ENCODE assay signal across 20 cellular contexts in the genomic region with DNA sequence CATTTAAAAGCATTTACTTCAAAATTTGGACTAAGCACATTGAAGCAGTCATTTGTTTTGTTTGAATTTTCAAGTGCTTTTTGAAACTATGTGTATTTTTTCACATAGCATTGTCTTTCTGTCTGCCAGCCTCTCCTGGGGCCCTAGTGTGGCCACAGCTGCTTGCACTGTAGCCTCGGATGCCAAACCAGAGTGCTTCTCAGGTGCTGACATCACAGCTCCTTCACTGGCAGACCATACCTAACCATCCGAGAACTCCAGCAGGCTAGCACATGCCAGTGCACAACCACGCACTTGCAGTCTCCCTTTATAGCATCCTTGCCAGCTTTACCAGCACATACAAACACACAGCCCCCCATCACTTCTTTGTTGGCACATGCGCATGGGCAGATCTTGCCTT.
DNase-seq lines count a peak whose midpoint lies in the region; ATAC-seq and TF ChIP-seq lines count a peak whose summit lies in the region.
"Had no signal": no experiment of that assay in that cellular context is flagged by ENCODE, and none has a peak within 500 bp of the region (broad histone marks: within the 10 kb centered on the region; RNA-seq: fewer than 3 reads in every experiment).

No MANE protein-coding gene starts in this region.

- POLR2A ChIA-PET in CD8-positive, alpha-beta T cell (lab: Charles Lee) = no interaction called here

- no peak overlapping the region for H3K4me3 Mint-ChIP-seq in CD8-positive, alpha-beta T cell
- no peak overlapping the region for H3K4me3 Mint-ChIP-seq in H9
- no peak overlapping the region for H3K4me3 Mint-ChIP-seq in glutamatergic neuron (ENCODE audit: unreplicated experiment)
- H3K4me3 Mint-ChIP-seq: CD4-positive, alpha-beta memory T cell; IgD-negative memory B cell; T-helper 1 cell treated with Interleukin-12 subunit alpha and Interleukin-12 subunit beta and Interleukin-4 antibody, amounts not matched to agents 30 μg/mL and 1 μg/mL, for 36 hours had no signal

- H3K79me2 ChIP-seq in H9 (ENCODE audit: insufficient read depth, low read length) = no peaks in the 10 kb centered on the region

- H3K36me3 Mint-ChIP-seq in CD8-positive, alpha-beta T cell = no peaks in the 10 kb centered on the region
- H3K36me3 Mint-ChIP-seq in H9 (ENCODE audit: insufficient read depth in 1 of 3, low read depth in 3 of 3) (peaks cover 24 to 49% (median 30%) of the 10 kb centered on the region in 3 experiments), glutamatergic neuron (ENCODE audit: unreplicated experiment) (no peaks in the 10 kb centered on the region)
- H3K36me3 Mint-ChIP-seq: CD4-positive, alpha-beta memory T cell; IgD-negative memory B cell had no signal

- H4K8ac ChIP-seq in H9 (replicated peaks; ENCODE audit: insufficient read length, low read depth, low read length) = no peak overlapping the region

- H3K36me3 ChIP-seq in CD8-positive, alpha-beta T cell (ENCODE audit: insufficient read depth, low read length) = no peaks in the 10 kb centered on the region
- H3K36me3 ChIP-seq: BLaER1, SJSA1 had no signal

- H2BK120ac ChIP-seq in H9 (ENCODE audit: low read depth, low read length, poor library complexity, severe bottlenecking) = no peak overlapping the region

- no peak overlapping the region for H3K4ac ChIP-seq in H9 (ENCODE audit: low read depth, low read length)

- intact Hi-C loops in CD8-positive, alpha-beta T cell (cut with DNase I, micrococcal nuclease) = no loop called here

- H2AFZ ChIP-seq in H9 (ENCODE audit: low read length) = no peak overlapping the region

- no peaks in the 10 kb centered on the region for H3K9me3 ChIP-seq in CD8-positive, alpha-beta T cell (ENCODE audit: low read length)
- H3K9me3 ChIP-seq in H9 (ENCODE audit: control insufficient read depth, low read depth, low read length) = no peaks in the 10 kb centered on the region
- H3K9me3 ChIP-seq: SJSA1 had no signal

- ATAC-seq in CD8-positive, alpha-beta T cell = no peak
- no peak for ATAC-seq in GM18511 (IDR thresholded peaks at IDR 0.05; ENCODE audit: unreplicated experiment)
- ATAC-seq: Panc1 had no signal

- no peak overlapping the region for H3K4me2 ChIP-seq in H9 (ENCODE audit: insufficient read depth, insufficient read length, low read length)
- H3K4me2 ChIP-seq: BLaER1 had no signal

- no peak overlapping the region for H3K18ac ChIP-seq in H9 (ENCODE audit: insufficient read length, low read depth, low read length)

- no peak overlapping the region for H2AK5ac ChIP-seq in H9 (ENCODE audit: insufficient read length, low read length)

- H3K4me1 Mint-ChIP-seq in CD8-positive, alpha-beta T cell (ENCODE audit: low read depth) = no peaks in the 10 kb centered on the region
- H3K4me1 Mint-ChIP-seq in H9 (peaks cover 27 to 39% of the 10 kb centered on the region in 2 experiments), glutamatergic neuron (ENCODE audit: low read depth, unreplicated experiment) (peaks cover 3% of the 10 kb centered on the region)
- H3K4me1 Mint-ChIP-seq: CD4-positive, alpha-beta memory T cell; IgD-negative memory B cell had no signal

- H4K20me1 ChIP-seq in H9 (ENCODE audit: control insufficient read depth, insufficient read depth, insufficient read length) = no peaks in the 10 kb centered on the region
- H4K20me1 ChIP-seq: BLaER1 had no signal

- H3K9me3 Mint-ChIP-seq in CD8-positive, alpha-beta T cell = peaks cover 24% of the 10 kb centered on the region
- H3K9me3 Mint-ChIP-seq in H9 = peaks cover 22 to 29% of the 10 kb centered on the region in 2 experiments
- peaks cover 5% of the 10 kb centered on the region for H3K9me3 Mint-ChIP-seq in glutamatergic neuron (ENCODE audit: unreplicated experiment)

- no peak for TF ChIP-seq CTCF in CD8-positive, alpha-beta T cell (IDR thresholded peaks at IDR 0.05)
- no peak for TF ChIP-seq CTCF in H9 (conservative IDR thresholded peaks at IDR 0.05)
- no peak for TF ChIP-seq CTCF in glutamatergic neuron (IDR thresholded peaks at IDR 0.05; ENCODE audit: partially characterized antibody, unreplicated experiment)

- H3K27ac ChIP-seq in CD8-positive, alpha-beta T cell (ENCODE audit: low read depth, low read length) = no peak overlapping the region
- H3K27ac ChIP-seq in H9 (ENCODE audit: insufficient read length, low read depth, low read length) = no peak overlapping the region
- H3K27ac ChIP-seq: BLaER1, SJSA1 had no signal

- H3K4me3 ChIP-seq in CD8-positive, alpha-beta T cell (ENCODE audit: low read depth, low read length) = no peak overlapping the region
- H3K4me3 ChIP-seq: BLaER1, SJSA1 had no signal

- CTCF ChIA-PET in CD8-positive, alpha-beta T cell (lab: Charles Lee) = no interaction called here

- no CpG with 5 or more reads among the region's 4 CpGs for WGBS in H9 (ENCODE audit: extremely low coverage, insufficient read length, low lambda C conversion rate)

- no peak overlapping the region for H3K23ac ChIP-seq in H9 (ENCODE audit: insufficient read length, low read depth, low read length)

- no peak overlapping the region for H4K91ac ChIP-seq in H9 (ENCODE audit: insufficient read length, low read depth, low read length)

- H3K27ac Mint-ChIP-seq in CD8-positive, alpha-beta T cell = peak overlapping the region; percentile 11
- H3K27ac Mint-ChIP-seq in H9 (peak overlapping the region in 2 of 3 experiments; percentile 23 to 88; a peak in 3 of 7 replicates), glutamatergic neuron (ENCODE audit: unreplicated experiment) (peak overlapping the region; percentile 7)
- H3K27ac Mint-ChIP-seq: CD4-positive, alpha-beta memory T cell; IgD-negative memory B cell; T-helper 1 cell treated with Interleukin-12 subunit alpha and Interleukin-12 subunit beta and Interleukin-4 antibody, amounts not matched to agents 30 μg/mL and 1 μg/mL, for 36 hours had no signal

- H3K27me3 ChIP-seq in CD8-positive, alpha-beta T cell (ENCODE audit: insufficient read depth, low read length) = no peaks in the 10 kb centered on the region
- no peaks in the 10 kb centered on the region for H3K27me3 ChIP-seq in H9 (ENCODE audit: insufficient read depth, low read length)
- H3K27me3 ChIP-seq: BLaER1, SJSA1 had no signal

- H3K56ac ChIP-seq in H9 (ENCODE audit: insufficient read length, low read depth, low read length) = no peak overlapping the region

- no peak overlapping the region for H2BK15ac ChIP-seq in H9 (ENCODE audit: low read depth, low read length)

- H3K27me3 Mint-ChIP-seq in CD8-positive, alpha-beta T cell (ENCODE audit: low read depth) = no peaks in the 10 kb centered on the region
- H3K27me3 Mint-ChIP-seq in H9 (ENCODE audit: low read depth) (peaks cover 3% of the 10 kb centered on the region; the same call in 1 of the 2 replicates), glutamatergic neuron (ENCODE audit: unreplicated experiment) (no peaks in the 10 kb centered on the region)
- H3K27me3 Mint-ChIP-seq: CD4-positive, alpha-beta memory T cell; IgD-negative memory B cell had no signal

- H2BK12ac ChIP-seq in H9 (ENCODE audit: insufficient read length, low read depth, low read length) = no peak overlapping the region

- no peak overlapping the region for H3K9ac ChIP-seq in H9 (ENCODE audit: extremely low read depth, insufficient read length, low read length)
- H3K9ac ChIP-seq: BLaER1 had no signal

- no peak for DNase-seq in CD8-positive, alpha-beta T cell
- no peak for DNase-seq in H9
- DNase-seq in NCI-H748 (lab: John Stamatoyannopoulos, UW; ENCODE audit: unreplicated experiment) = peak; percentile 77
- DNase-seq in glutamatergic neuron = peak; percentile 26
- DNase-seq in cortex of kidney (lab: John Stamatoyannopoulos, UW) = no peak
- no peak for DNase-seq in stimulated activated CD8-positive, alpha-beta memory T cell treated with anti-CD3 and anti-CD28 coated beads, Interleukin-4, amount 100 ng/mL, for 48 hours
- DNase-seq: CD4-positive, alpha-beta memory T cell; DMS53; HCEC 1CT; Karpas-422; MM.1S; NCI-H1092 treated with DMSO at 0.1 percent for 48 hours; NCI-H187; NCI-H524 had no signal

- H3K79me1 ChIP-seq in H9 (ENCODE audit: insufficient read depth, low read depth, low read length, poor library complexity, severe bottlenecking) = no peaks in the 10 kb centered on the region

- no peak overlapping the region for H3T11ph ChIP-seq in H9 (ENCODE audit: low read length)

- H4K5ac ChIP-seq in H9 (ENCODE audit: insufficient read length, low read depth, low read length) = no peak overlapping the region

- no peak overlapping the region for H2BK5ac ChIP-seq in H9 (ENCODE audit: insufficient read length, low read length)

- no peaks in the 10 kb centered on the region for H3K4me1 ChIP-seq in CD8-positive, alpha-beta T cell (ENCODE audit: insufficient read depth, low read length)
- H3K4me1 ChIP-seq in H9 (ENCODE audit: insufficient read depth, low read length) = no peaks in the 10 kb centered on the region
- H3K4me1 ChIP-seq: BLaER1, SJSA1 had no signal

- no peak overlapping the region for H2BK20ac ChIP-seq in H9 (ENCODE audit: low read depth, low read length, poor library complexity, severe bottlenecking)

- no peak overlapping the region for H3K14ac ChIP-seq in H9 (ENCODE audit: insufficient read depth, low read length)

- H3K23me2 ChIP-seq in H9 (ENCODE audit: insufficient read length, low read depth, low read length, poor library complexity, severe bottlenecking) = no peaks in the 10 kb centered on the region

Comparison
In these comparisons a context has a peak if more than half of its experiments do, and no peak if none do; other contexts are left out.
1. DNase-seq: peak in NCI-H748 (single experiment) and glutamatergic neuron (single experiment); none in CD8-positive, alpha-beta T cell (0 of 7), H9 (single experiment), cortex of kidney (single experiment) and stimulated activated CD8-positive, alpha-beta memory T cell treated with anti-CD3 and anti-CD28 coated beads, Interleukin-4, amount 100 ng/mL, for 48 hours (single experiment).
2. Peak in every context shown above with its lines, with median percentiles within 50 percentile points of each other: H3K27ac Mint-ChIP-seq.